8 cellular contexts compared by ENCODE assay signal in the genomic region with DNA sequence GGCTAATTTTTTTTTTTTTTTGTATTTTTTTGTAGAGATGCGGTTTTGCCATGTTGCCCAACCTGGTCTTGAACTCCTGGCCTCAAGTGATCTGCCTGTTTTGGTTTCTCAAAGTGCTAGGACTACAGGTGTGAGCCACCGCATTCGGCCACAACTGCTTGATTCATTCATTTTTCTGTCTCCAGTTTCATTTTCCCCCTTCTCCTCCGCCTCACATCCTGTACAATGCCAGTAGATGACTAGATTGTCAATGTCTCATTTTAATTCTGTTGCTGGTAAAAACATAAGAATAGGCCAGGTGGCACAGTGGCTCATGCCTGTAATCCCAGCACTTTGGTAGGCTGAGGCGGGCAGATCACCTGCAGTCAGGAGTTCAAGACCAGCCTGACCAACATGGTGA. TPM values are rescaled to one million over a fixed set of nuclear protein-coding genes. Genes with fewer than 3 reads are reported as not detected.
A peak's percentile ranks its signal among the peaks of the same experiment; 100 is the strongest.
DNase-seq lines count a peak whose midpoint lies in the region; ATAC-seq and TF ChIP-seq lines count a peak whose summit lies in the region.

No MANE protein-coding gene starts in this region.

- TF ChIP-seq CTCF in mesothelial cell of epicardium (IDR thresholded peaks at IDR 0.05; ENCODE audit: unreplicated experiment): no peak
- no peak for TF ChIP-seq CTCF in nephron progenitor cell (IDR thresholded peaks at IDR 0.05)

- H3K36me3 Mint-ChIP-seq in mesothelial cell of epicardium (no peaks in the 10 kb centered on the region), nephron progenitor cell (ENCODE audit: low read depth) (no peaks in the 10 kb centered on the region)

- DNase-seq in mesothelial cell of epicardium (ENCODE audit: low spot score in 2 of 2, unreplicated experiment in 2 of 2) (no peak), NCI-H526 (lab: John Stamatoyannopoulos, UW) (no peak), NCI-H2171 (lab: John Stamatoyannopoulos, UW) (no peak), nephron progenitor cell (no peak), occipital lobe (lab: John Stamatoyannopoulos, UW) (no peak)

- H3K27ac Mint-ChIP-seq in mesothelial cell of epicardium (peak overlapping the region; percentile 35), nephron progenitor cell (no peak overlapping the region)

- no peak overlapping the region for H3K4me3 Mint-ChIP-seq in mesothelial cell of epicardium
- H3K4me3 Mint-ChIP-seq in nephron progenitor cell: no peak overlapping the region

- H3K9me3 Mint-ChIP-seq in mesothelial cell of epicardium (no peaks in the 10 kb centered on the region), nephron progenitor cell (no peaks in the 10 kb centered on the region)

- H3K4me1 Mint-ChIP-seq in mesothelial cell of epicardium (peaks cover 25% of the 10 kb centered on the region), nephron progenitor cell (peaks cover 32% of the 10 kb centered on the region)

- ATAC-seq in GM18499 (IDR thresholded peaks at IDR 0.05; ENCODE audit: insufficient read depth, unreplicated experiment) (peak; percentile 47), HG02885 (IDR thresholded peaks at IDR 0.05; ENCODE audit: poor library complexity, unreplicated experiment) (peak; percentile 63)
- ATAC-seq in activated CD4-positive, CD25-positive, alpha-beta regulatory T cell treated with anti-CD3 and anti-CD28 coated beads, Interleukin-2, amount 50 U/mL, for 24 hours: peak; percentile 72 to 73

- H3K27me3 Mint-ChIP-seq in mesothelial cell of epicardium (ENCODE audit: low read depth): no peaks in the 10 kb centered on the region
- no peaks in the 10 kb centered on the region for H3K27me3 Mint-ChIP-seq in nephron progenitor cell (ENCODE audit: low read depth, poor library complexity)

RNA-seq across cellular contexts. Expression of gene ZNF592, which starts 12.0 kb away (rescaled TPM):
- total RNA-seq in mesothelial cell of epicardium (31.8 to 32.8 TPM (median 31.9 TPM) in 3 replicates), occipital lobe (6.4 TPM)

RNA-seq across cellular contexts. Expression of gene SEC11A, which starts 20.4 kb away (rescaled TPM):
- 120 to 126 TPM (median 121 TPM) in 3 replicates for total RNA-seq in mesothelial cell of epicardium
- total RNA-seq in occipital lobe: 68.9 TPM
